18 cellular contexts compared by ENCODE assay signal in genomic region chr12:97386133-97386581, GRCh38.
DNase-seq lines count a peak whose midpoint lies in the region; ATAC-seq, FAIRE-seq and TF ChIP-seq lines count a peak whose summit lies in the region.
"Had no signal": no experiment of that assay in that cellular context is flagged by ENCODE, and none has a peak within 500 bp of the region (broad histone marks: within the 10 kb centered on the region; RNA-seq: fewer than 3 reads in every experiment).

No MANE protein-coding gene starts in this region.

- H3K79me1 ChIP-seq in neuronal stem cell (ENCODE audit: low read depth, low read length) = no peaks in the 10 kb centered on the region

- no peak for TF ChIP-seq CTCF in omental fat pad (IDR thresholded peaks at IDR 0.05)

- no peak overlapping the region for H2BK120ac ChIP-seq in neuronal stem cell (ENCODE audit: low read depth, low read length)

- H3K36me3 ChIP-seq in neuronal stem cell (replicated peaks in 1 of 2; ENCODE audit: control insufficient read depth in 2 of 2, insufficient read depth in 2 of 2, low read length in 2 of 2) = no peaks in the 10 kb centered on the region
- H3K36me3 ChIP-seq: tibial artery had no signal

- no peak overlapping the region for H3K14ac ChIP-seq in neuronal stem cell (ENCODE audit: low read length)

- FAIRE-seq in RCC 7860 (lab: Jason Lieb, UNC) = no peak
- FAIRE-seq: islet of Langerhans had no signal

- intact Hi-C loops in head of caudate nucleus (cut with DNase I) = no loop called here

- peak overlapping the region; percentile 72 for H2AFZ ChIP-seq in neuronal stem cell (ENCODE audit: low read length)

- H2AK5ac ChIP-seq in neuronal stem cell (ENCODE audit: low read depth, low read length) = no peak overlapping the region

- no CpG with 5 or more reads among the region's 5 CpGs for WGBS in neuronal stem cell (ENCODE audit: extremely low coverage in 2 of 2, insufficient read length in 2 of 2, insufficient replicate concordance in 1 of 2), 2 donors

- no peaks in the 10 kb centered on the region for H3K27me3 ChIP-seq in neuronal stem cell (ENCODE audit: control insufficient read depth in 3 of 3, insufficient read depth in 3 of 3, low read depth in 1 of 3, low read length in 3 of 3)
- H3K27me3 ChIP-seq: tibial artery had no signal

- H2BK12ac ChIP-seq in neuronal stem cell (ENCODE audit: low read length) = no peak overlapping the region

- peaks cover 0 to 15% of the 10 kb centered on the region in 2 donors for H3K9me3 ChIP-seq in neuronal stem cell (replicated peaks in 1 of 2; ENCODE audit: control insufficient read depth in 2 of 2, insufficient read depth in 1 of 2, low read depth in 1 of 2, low read length in 2 of 2)
- H3K9me3 ChIP-seq: tibial artery had no signal

- no peak overlapping the region for H3K18ac ChIP-seq in neuronal stem cell (ENCODE audit: low read length)

- no peak overlapping the region for H3K23ac ChIP-seq in neuronal stem cell (ENCODE audit: low read depth, low read length, poor library complexity)

- no peak overlapping the region for H2BK5ac ChIP-seq in neuronal stem cell (ENCODE audit: low read length)

- H3K4ac ChIP-seq in neuronal stem cell (ENCODE audit: low read length) = no peak overlapping the region

- H4K91ac ChIP-seq in neuronal stem cell (ENCODE audit: low read depth, low read length, poor library complexity) = no peak overlapping the region

- H3K4me2 ChIP-seq in neuronal stem cell (ENCODE audit: insufficient read depth, low read length, poor library complexity, severe bottlenecking) = no peak overlapping the region

- H3K9ac ChIP-seq in neuronal stem cell (ENCODE audit: low read depth, low read length, poor library complexity) = no peak overlapping the region

- H2BK15ac ChIP-seq in neuronal stem cell (ENCODE audit: low read length) = no peak overlapping the region

- no peak for ATAC-seq in GM18873 (IDR thresholded peaks at IDR 0.05; ENCODE audit: low FRiP score, unreplicated experiment)
- no peak for ATAC-seq in omental fat pad (ENCODE audit: low FRiP score)
- ATAC-seq: esophagus mucosa, T-helper 17 cell had no signal

- H4K8ac ChIP-seq in neuronal stem cell (ENCODE audit: low read depth, low read length) = no peak overlapping the region

- H3K27ac ChIP-seq in neuronal stem cell (replicated peaks; ENCODE audit: low read length) = no peak overlapping the region
- H3K27ac ChIP-seq: skin epidermis, tibial artery had no signal

- DNase-seq in DMS79 treated with DMSO at 0.1 percent for 48 hours (lab: John Stamatoyannopoulos, UW) (peak; percentile 30), RCC 7860 (ENCODE audit: low spot score) (peak; percentile 12), head of caudate nucleus (peak in 32 of 42 donors; percentile 8 to 61 (median 30)), neuronal stem cell (ENCODE audit: low spot score) (no peak), iPS-NIHi11 (ENCODE audit: low spot score) (no peak), omental fat pad (ENCODE audit: low spot score) (no peak)
- no peak for DNase-seq in central memory CD4-positive, alpha-beta T cell
- DNase-seq: activated effector memory CD4-positive, alpha-beta T cell treated with Interleukin-2 at 50 U/mL for 16 hours; AML-193; amniotic stem cell; NCI-H2081; Right ventricle myocardium superior; T-helper 17 cell; tibial artery had no signal

- H3K4me3 ChIP-seq in neuronal stem cell (ENCODE audit: low read length in 2 of 2) = no peak overlapping the region
- H3K4me3 ChIP-seq: skin epidermis, tibial artery had no signal

- H3K4me1 ChIP-seq in neuronal stem cell (ENCODE audit: control insufficient read depth in 2 of 2, insufficient read depth in 1 of 2, low read depth in 1 of 2, low read length in 2 of 2) = peaks cover 6 to 9% of the 10 kb centered on the region in 2 donors
- H3K4me1 ChIP-seq: tibial artery had no signal

Comparison
In these comparisons a context has a peak if more than half of its experiments do, and no peak if none do; other contexts are left out.
1. DNase-seq: peak in DMS79 treated with DMSO at 0.1 percent for 48 hours (single experiment), RCC 7860 (single experiment) and head of caudate nucleus (32 of 42); none in neuronal stem cell (single experiment), iPS-NIHi11 (single experiment), omental fat pad (single experiment) and central memory CD4-positive, alpha-beta T cell (single experiment).